Comparison of ENCODE assay signal across 1 cellular context in genomic region chr9:16727452-16728127, GRCh38.
TF ChIP-seq lines count a peak whose summit lies in the region.

No MANE protein-coding gene starts in this region.

TF ChIP-seq in GM23338, 12 proteins besides CTCF, POLR2A, EP300 and RAD21 (continued from another document):
- TF ChIP-seq REST (IDR thresholded peaks at IDR 0.05; ENCODE audit: unreplicated experiment), result no peak
- TF ChIP-seq EZH2phosphoT487 (IDR thresholded peaks at IDR 0.05; ENCODE audit: unreplicated experiment), result no peak
